ENCODE assay signal across 11 cellular contexts in genomic region chr10:74598891-74599566, GRCh38.
DNase-seq lines count a peak whose midpoint lies in the region; ATAC-seq, FAIRE-seq and TF ChIP-seq lines count a peak whose summit lies in the region.
"Had no signal": no experiment of that assay in that cellular context is flagged by ENCODE, and none has a peak within 500 bp of the region (broad histone marks: within the 10 kb centered on the region; RNA-seq: fewer than 3 reads in every experiment).

No MANE protein-coding gene starts in this region.

- ATAC-seq in GM18511 (IDR thresholded peaks at IDR 0.05; ENCODE audit: unreplicated experiment) (peak; percentile 81), HG02840 (IDR thresholded peaks at IDR 0.05; ENCODE audit: low FRiP score, unreplicated experiment) (peak; percentile 68), pancreas (peak in 3 of 4 donors; percentile 53 to 88 (median 70))

- DNase-seq in cardiac fibroblast (ENCODE audit: low read depth in 2 of 2) (peak; percentile 59 to 65), pancreas (no peak), SKM-1 treated with dmso at 0.1 percent for 144 hours (lab: John Stamatoyannopoulos, UW; ENCODE audit: unreplicated experiment) (no peak)
- DNase-seq in stimulated activated CD8-positive, alpha-beta memory T cell treated with anti-CD3 and anti-CD28 coated beads, Interleukin-4, amount 100 ng/mL, for 48 hours, result no peak
- no peak for DNase-seq in stimulated activated naive CD4-positive, alpha-beta T cell (lab: John Stamatoyannopoulos, UW)
- no peak for DNase-seq in activated naive CD4-positive, alpha-beta T cell treated with anti-CD3 and anti-CD28 coated beads, Interleukin-2, amount 50 U/mL, for 16 hours
- DNase-seq: dermis blood vessel endothelial cell; H9; stimulated activated CD4-positive, alpha-beta T cell treated with anti-CD3 and anti-CD28 coated beads, Interleukin-1b, Interleukin-23, amount 100 ng/mL, for 48 hours had no signal

- no peak overlapping the region for H3K4me3 ChIP-seq in cardiac fibroblast (replicated peaks in 1 of 2; ENCODE audit: low read depth in 2 of 2, low read length in 2 of 2)
- H3K4me3 ChIP-seq in pancreas, result no peak overlapping the region

- intact Hi-C loops in pancreas (cut with DNase I), result no loop called here

- no peaks in the 10 kb centered on the region for H3K36me3 ChIP-seq in pancreas

- H3K9me3 ChIP-seq in pancreas, result no peaks in the 10 kb centered on the region

- no peaks in the 10 kb centered on the region for H3K27me3 ChIP-seq in pancreas

- H3K4me1 ChIP-seq in pancreas, result peaks cover 4 to 7% (median 6%) of the 10 kb centered on the region in 3 donors

- FAIRE-seq in pancreas (lab: Jason Lieb, UNC), result peak; percentile 63

- 37 to 40% methylated on average over 5 of the region's 5 CpGs for WGBS in pancreas, 2 donors

- peak overlapping the region in 1 of 4 donors; percentile 37 for H3K27ac ChIP-seq in pancreas

- TF ChIP-seq CTCF in cardiac fibroblast (IDR thresholded peaks at IDR 0.05; ENCODE audit: low read depth, low read length), result no peak
- TF ChIP-seq CTCF in pancreas (IDR thresholded peaks at IDR 0.05), result no peak

Comparison
In these comparisons a context has a peak if more than half of its experiments do, and no peak if none do; other contexts are left out.
1. DNase-seq: peak in cardiac fibroblast (2 of 2); none in pancreas (0 of 6), SKM-1 treated with dmso at 0.1 percent for 144 hours (single experiment), stimulated activated CD8-positive, alpha-beta memory T cell treated with anti-CD3 and anti-CD28 coated beads, Interleukin-4, amount 100 ng/mL, for 48 hours (single experiment), stimulated activated naive CD4-positive, alpha-beta T cell (0 of 6) and activated naive CD4-positive, alpha-beta T cell treated with anti-CD3 and anti-CD28 coated beads, Interleukin-2, amount 50 U/mL, for 16 hours (single experiment).
2. Peak in every context shown above with its lines, with median percentiles within 50 percentile points of each other: ATAC-seq.